ENCODE assay signal across 19 cellular contexts in the genomic region with DNA sequence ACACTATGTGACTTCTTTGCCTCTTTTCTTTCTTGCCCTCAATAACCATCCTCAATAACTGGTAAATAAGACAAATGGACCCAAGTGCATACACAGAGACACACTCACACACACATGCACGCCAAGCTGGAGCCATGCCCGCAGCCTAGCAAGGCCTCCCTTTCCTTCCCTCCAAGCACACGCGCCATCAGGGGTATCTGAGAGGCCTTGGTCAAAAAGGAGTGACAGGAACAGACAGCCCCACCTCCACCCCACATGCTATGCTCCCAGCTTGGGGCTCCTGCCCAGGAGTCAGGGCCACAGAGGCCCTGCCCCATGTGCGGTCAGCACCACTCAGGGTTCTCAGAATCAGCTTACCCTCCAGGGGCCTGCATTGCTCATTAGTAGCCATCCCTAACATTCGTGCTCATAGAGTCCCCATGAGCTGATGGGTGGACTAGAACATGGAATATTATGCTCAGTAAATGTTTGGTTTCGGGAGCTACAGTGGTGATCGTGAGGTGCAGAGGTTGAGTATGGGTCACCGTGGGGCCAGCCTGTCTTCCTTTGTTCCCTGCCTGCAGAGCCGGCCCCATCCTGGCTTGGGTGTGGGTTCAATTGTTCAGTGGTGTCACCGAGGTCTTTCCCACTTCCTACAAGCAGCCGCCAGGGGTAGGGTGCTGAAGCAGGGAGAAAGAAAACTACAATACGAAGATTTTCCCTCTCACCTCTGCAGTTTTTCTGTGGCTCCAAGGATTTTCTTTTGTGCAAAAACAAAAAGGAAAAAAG.
"Had no signal": no experiment of that assay in that cellular context is flagged by ENCODE, and none has a peak within 500 bp of the region (broad histone marks: within the 10 kb centered on the region; RNA-seq: fewer than 3 reads in every experiment).

No MANE protein-coding gene starts in this region.

- H3K27me3 ChIP-seq: body of pancreas, esophagus muscularis mucosa, testis, upper lobe of right lung had no signal

- H3K4me1 ChIP-seq: body of pancreas, testis, upper lobe of right lung had no signal

- H3K36me3 ChIP-seq: esophagus muscularis mucosa, upper lobe of right lung had no signal

- H3K27ac Mint-ChIP-seq: activated B cell treated with CpG ODN at 0.5 μM for 24 hours; activated CD4-positive, alpha-beta T cell treated with anti-CD3 and anti-CD28 coated beads, Interleukin-2, amount 10 ng/mL, durations not matched to agents 24 days and 14 days; activated T-cell treated with anti-CD3 and anti-CD28 coated beads, Interleukin-2, amount 50 U/mL, for 72 hours; naive thymus-derived CD4-positive, alpha-beta T cell; stimulated activated naive CD8-positive, alpha-beta T cell treated with anti-CD3 and anti-CD28 coated beads, Interleukin-15, amount 100 ng/mL, for 72 hours had no signal

- ATAC-seq: activated naive CD4-positive, alpha-beta T cell treated with anti-CD3 and anti-CD28 coated beads, Interleukin-2, amount 50 U/mL, for 72 hours; activated T-cell treated with anti-CD3 and anti-CD28 coated beads, Interleukin-2, amount 50 U/mL, for 72 hours; body of pancreas; mucosa of descending colon; naive thymus-derived CD4-positive, alpha-beta T cell; stimulated activated naive CD8-positive, alpha-beta T cell treated with anti-CD3 and anti-CD28 coated beads, Interleukin-15, amount 100 ng/mL, for 72 hours; upper lobe of right lung had no signal

- H3K4me3 Mint-ChIP-seq: activated B cell treated with CpG ODN at 0.5 μM for 24 hours; activated CD4-positive, alpha-beta T cell treated with anti-CD3 and anti-CD28 coated beads, Interleukin-2, amount 10 ng/mL, durations not matched to agents 24 days and 14 days; activated T-cell treated with anti-CD3 and anti-CD28 coated beads, Interleukin-2, amount 50 U/mL, for 72 hours; central memory CD8-positive, alpha-beta T cell; naive thymus-derived CD4-positive, alpha-beta T cell; stimulated activated naive CD8-positive, alpha-beta T cell treated with anti-CD3 and anti-CD28 coated beads, Interleukin-15, amount 100 ng/mL, for 72 hours had no signal

- H3K9me3 ChIP-seq: body of pancreas, esophagus muscularis mucosa, mucosa of descending colon, testis, upper lobe of right lung had no signal

- H3K27me3 Mint-ChIP-seq: activated CD4-positive, alpha-beta T cell treated with anti-CD3 and anti-CD28 coated beads, Interleukin-2, amount 10 ng/mL, durations not matched to agents 24 days and 14 days had no signal

- H3K4me1 Mint-ChIP-seq: activated B cell treated with CpG ODN at 0.5 μM for 24 hours; activated CD4-positive, alpha-beta T cell treated with anti-CD3 and anti-CD28 coated beads, Interleukin-2, amount 10 ng/mL, durations not matched to agents 24 days and 14 days; central memory CD8-positive, alpha-beta T cell; naive thymus-derived CD4-positive, alpha-beta T cell; stimulated activated naive CD8-positive, alpha-beta T cell treated with anti-CD3 and anti-CD28 coated beads, Interleukin-15, amount 100 ng/mL, for 72 hours had no signal

- H3K4me3 ChIP-seq: body of pancreas, coronary artery, esophagus muscularis mucosa, mucosa of descending colon, smooth muscle cell, testis, upper lobe of right lung had no signal

- H3K27ac ChIP-seq: body of pancreas, coronary artery, testis, upper lobe of right lung had no signal

- H3K36me3 Mint-ChIP-seq: activated naive CD4-positive, alpha-beta T cell treated with anti-CD3 and anti-CD28 coated beads, Interleukin-2, amount 50 U/mL, for 72 hours had no signal

- DNase-seq: activated B cell treated with CpG ODN at 0.5 μM for 24 hours; activated CD4-positive, alpha-beta T cell treated with anti-CD3 and anti-CD28 coated beads, Interleukin-2, amount 10 ng/mL, durations not matched to agents 24 days and 14 days; activated CD8-positive, alpha-beta memory T cell treated with anti-CD3 and anti-CD28 coated beads, Interleukin-2, amount 50 U/mL, for 48 hours; activated gamma-delta T cell; activated T-cell treated with anti-CD3 and anti-CD28 coated beads, Interleukin-2, amount 50 U/mL, for 72 hours; body of pancreas; hypothalamus; mucosa of descending colon; naive thymus-derived CD4-positive, alpha-beta T cell; posterior cingulate gyrus; stimulated activated naive CD8-positive, alpha-beta T cell treated with anti-CD3 and anti-CD28 coated beads, Interleukin-15, amount 100 ng/mL, for 72 hours; SW 1271; testis; upper lobe of right lung had no signal

- H3K9me3 Mint-ChIP-seq: activated CD4-positive, alpha-beta T cell treated with anti-CD3 and anti-CD28 coated beads, Interleukin-2, amount 10 ng/mL, durations not matched to agents 24 days and 14 days; activated naive CD4-positive, alpha-beta T cell treated with anti-CD3 and anti-CD28 coated beads, Interleukin-2, amount 50 U/mL, for 72 hours; activated T-cell treated with anti-CD3 and anti-CD28 coated beads, Interleukin-2, amount 50 U/mL, for 72 hours; stimulated activated naive CD8-positive, alpha-beta T cell treated with anti-CD3 and anti-CD28 coated beads, Interleukin-15, amount 100 ng/mL, for 72 hours had no signal

- H3K4me2 ChIP-seq: smooth muscle cell had no signal
